Comparison of ENCODE assay signal across 1 cellular context in genomic region chr4:40275065-40275464, GRCh38.
TF ChIP-seq lines count a peak whose summit lies in the region.

No MANE protein-coding gene starts in this region.

TF ChIP-seq in GM23338, 12 proteins besides CTCF, POLR2A, EP300 and RAD21 (continued from another document):
- TF ChIP-seq ZNF462 (CRISPR knock-in tag; IDR thresholded peaks at IDR 0.05) (no peak), ZNF331 (CRISPR knock-in tag; IDR thresholded peaks at IDR 0.05; ENCODE audit: low read depth) (no peak), JUNB (IDR thresholded peaks at IDR 0.05; ENCODE audit: unreplicated experiment) (no peak), NANOG (IDR thresholded peaks at IDR 0.05; ENCODE audit: borderline replicate concordance) (no peak), EZH2phosphoT487 (IDR thresholded peaks at IDR 0.05; ENCODE audit: unreplicated experiment) (no peak), ZNF114 (CRISPR knock-in tag; IDR thresholded peaks at IDR 0.05) (no peak), ETS1 (IDR thresholded peaks at IDR 0.05) (no peak), POLR2AphosphoS5 (IDR thresholded peaks at IDR 0.05; ENCODE audit: low read depth) (no peak), REST (IDR thresholded peaks at IDR 0.05; ENCODE audit: unreplicated experiment) (no peak), STAT1 (IDR thresholded peaks at IDR 0.05; ENCODE audit: unreplicated experiment) (no peak)
